Comparison of ENCODE assay signal across 8 cellular contexts in the genomic region with DNA sequence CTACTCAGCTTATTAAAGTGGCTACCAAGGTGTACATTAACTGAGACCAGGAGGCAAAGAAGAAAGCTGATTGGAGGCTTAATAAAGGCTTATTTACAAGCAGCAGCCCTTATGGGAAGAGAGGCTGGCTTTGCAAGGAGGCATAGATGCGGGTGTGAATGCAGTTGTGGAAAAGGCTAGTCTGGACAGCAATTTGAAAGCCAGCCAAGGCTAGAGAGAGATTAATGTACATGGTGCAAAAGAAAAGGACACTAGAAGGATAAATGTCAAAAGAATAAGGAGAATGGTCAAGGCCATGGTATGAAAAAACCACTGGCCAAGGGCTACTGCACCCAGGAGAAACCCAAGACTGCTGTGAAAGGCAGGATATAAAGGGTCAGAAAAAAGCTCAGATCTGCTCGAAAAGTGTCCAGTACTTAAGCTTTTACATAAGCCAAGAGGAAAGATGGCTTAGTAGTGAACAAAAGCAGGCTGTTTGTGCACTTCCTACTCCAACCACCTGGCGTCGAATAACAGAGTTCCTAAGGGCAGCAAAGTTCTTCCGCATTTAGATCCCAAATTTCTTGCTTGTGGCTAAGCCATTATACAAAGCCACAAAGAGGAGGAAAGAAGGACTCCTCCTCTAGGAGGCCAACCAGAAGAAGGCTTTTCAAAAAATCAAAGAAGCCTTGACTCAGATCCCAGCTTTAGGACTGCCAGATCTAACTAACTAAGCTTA. TPM values are rescaled to one million over a fixed set of nuclear protein-coding genes. Genes with fewer than 3 reads are reported as not detected.
DNase-seq lines count a peak whose midpoint lies in the region; ATAC-seq and TF ChIP-seq lines count a peak whose summit lies in the region.

No MANE protein-coding gene starts in this region.

- no peaks in the 10 kb centered on the region for H3K4me1 Mint-ChIP-seq in T-helper 17 cell

- H3K27me3 ChIP-seq in neural cell (ENCODE audit: insufficient read depth, low read depth, low read length): no peaks in the 10 kb centered on the region

- H3K27ac ChIP-seq in C4-2B (peak overlapping the region; percentile 84; the same call in 1 of the 2 replicates), coronary artery (peak overlapping the region; percentile 85 to 95), neural cell (ENCODE audit: low read length) (no peak overlapping the region)

- TF ChIP-seq RAD21 in neural cell (conservative IDR thresholded peaks at IDR 0.05): no peak

- ATAC-seq in T-helper 17 cell: no peak
- ATAC-seq in HG03039 (IDR thresholded peaks at IDR 0.05; ENCODE audit: unreplicated experiment): no peak
- no peak for ATAC-seq in GM19023 (IDR thresholded peaks at IDR 0.05; ENCODE audit: unreplicated experiment)
- no peak for ATAC-seq in HG03280 (IDR thresholded peaks at IDR 0.05; ENCODE audit: unreplicated experiment)

- H3K9ac ChIP-seq in neural cell (ENCODE audit: low read length): no peak overlapping the region

- no peaks in the 10 kb centered on the region for H3K9me3 ChIP-seq in neural cell (ENCODE audit: low read length)
- no peaks in the 10 kb centered on the region for H3K9me3 ChIP-seq in T-helper 17 cell (ENCODE audit: control insufficient read depth, low read length, poor library complexity, severe bottlenecking)

- no peaks in the 10 kb centered on the region for H3K9me2 ChIP-seq in neural cell (ENCODE audit: insufficient read depth, low read length)

- H3K4me2 ChIP-seq in neural cell (ENCODE audit: low read length): no peak overlapping the region

- H3K4me3 ChIP-seq in coronary artery (peak overlapping the region; percentile 85), neural cell (ENCODE audit: low read length) (peak overlapping the region; percentile 31)

- peaks cover 4% of the 10 kb centered on the region for H3K27me3 Mint-ChIP-seq in T-helper 17 cell

- DNase-seq in LoVo (ENCODE audit: low spot score): peak; percentile 37
- no peak for DNase-seq in coronary artery (ENCODE audit: low spot score)
- no peak for DNase-seq in T-helper 17 cell

- TF ChIP-seq CTCF in C4-2B (conservative IDR thresholded peaks at IDR 0.05) (peak; percentile 21), coronary artery (IDR thresholded peaks at IDR 0.05) (no peak), neural cell (IDR thresholded peaks at IDR 0.05; ENCODE audit: poor library complexity, severe bottlenecking) (no peak)

- H3K36me3 Mint-ChIP-seq in T-helper 17 cell (ENCODE audit: low read depth): peaks cover 3% of the 10 kb centered on the region

- H2AFZ ChIP-seq in neural cell (ENCODE audit: low read depth, low read length): no peak overlapping the region

- H3K36me3 ChIP-seq in neural cell (ENCODE audit: insufficient read depth, low read length): no peaks in the 10 kb centered on the region

- no peaks in the 10 kb centered on the region for H3K79me2 ChIP-seq in neural cell (replicated peaks; ENCODE audit: insufficient read depth, low read length)

- no peak overlapping the region for H3K4me3 Mint-ChIP-seq in T-helper 17 cell

- no peak overlapping the region for H3K27ac Mint-ChIP-seq in T-helper 17 cell

- no peaks in the 10 kb centered on the region for H4K20me1 ChIP-seq in neural cell (ENCODE audit: insufficient read depth)

- no peak for TF ChIP-seq EP300 in neural cell (conservative IDR thresholded peaks at IDR 0.05; ENCODE audit: poor library complexity, severe bottlenecking)

- H3F3A ChIP-seq in neural cell (ENCODE audit: insufficient read depth, low read length, poor library complexity, severe bottlenecking): no peaks in the 10 kb centered on the region

TF ChIP-seq in neural cell, 6 proteins besides CTCF, POLR2A, EP300 and RAD21:
- TF ChIP-seq SMC3 (conservative IDR thresholded peaks at IDR 0.05; ENCODE audit: poor library complexity) (no peak), TAF1 (IDR thresholded peaks at IDR 0.05; ENCODE audit: low read depth) (no peak), EZH2 (IDR thresholded peaks at IDR 0.05; ENCODE audit: borderline replicate concordance, insufficient read depth, low read length, poor library complexity, severe bottlenecking) (no peak), POLR2AphosphoS5 (IDR thresholded peaks at IDR 0.05) (no peak), MXI1 (conservative IDR thresholded peaks at IDR 0.05; ENCODE audit: poor library complexity, severe bottlenecking) (no peak)
- TF ChIP-seq, protein P1, sequence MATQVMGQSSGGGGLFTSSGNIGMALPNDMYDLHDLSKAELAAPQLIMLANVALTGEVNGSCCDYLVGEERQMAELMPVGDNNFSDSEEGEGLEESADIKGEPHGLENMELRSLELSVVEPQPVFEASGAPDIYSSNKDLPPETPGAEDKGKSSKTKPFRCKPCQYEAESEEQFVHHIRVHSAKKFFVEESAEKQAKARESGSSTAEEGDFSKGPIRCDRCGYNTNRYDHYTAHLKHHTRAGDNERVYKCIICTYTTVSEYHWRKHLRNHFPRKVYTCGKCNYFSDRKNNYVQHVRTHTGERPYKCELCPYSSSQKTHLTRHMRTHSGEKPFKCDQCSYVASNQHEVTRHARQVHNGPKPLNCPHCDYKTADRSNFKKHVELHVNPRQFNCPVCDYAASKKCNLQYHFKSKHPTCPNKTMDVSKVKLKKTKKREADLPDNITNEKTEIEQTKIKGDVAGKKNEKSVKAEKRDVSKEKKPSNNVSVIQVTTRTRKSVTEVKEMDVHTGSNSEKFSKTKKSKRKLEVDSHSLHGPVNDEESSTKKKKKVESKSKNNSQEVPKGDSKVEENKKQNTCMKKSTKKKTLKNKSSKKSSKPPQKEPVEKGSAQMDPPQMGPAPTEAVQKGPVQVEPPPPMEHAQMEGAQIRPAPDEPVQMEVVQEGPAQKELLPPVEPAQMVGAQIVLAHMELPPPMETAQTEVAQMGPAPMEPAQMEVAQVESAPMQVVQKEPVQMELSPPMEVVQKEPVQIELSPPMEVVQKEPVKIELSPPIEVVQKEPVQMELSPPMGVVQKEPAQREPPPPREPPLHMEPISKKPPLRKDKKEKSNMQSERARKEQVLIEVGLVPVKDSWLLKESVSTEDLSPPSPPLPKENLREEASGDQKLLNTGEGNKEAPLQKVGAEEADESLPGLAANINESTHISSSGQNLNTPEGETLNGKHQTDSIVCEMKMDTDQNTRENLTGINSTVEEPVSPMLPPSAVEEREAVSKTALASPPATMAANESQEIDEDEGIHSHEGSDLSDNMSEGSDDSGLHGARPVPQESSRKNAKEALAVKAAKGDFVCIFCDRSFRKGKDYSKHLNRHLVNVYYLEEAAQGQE (IDR thresholded peaks at IDR 0.05; ENCODE audit: borderline replicate concordance): no peak

RNA-seq across cellular contexts. Expression of a gene that starts 24.0 kb away (rescaled TPM):
- 14.9 and 20.9 TPM in 2 replicates for polyA plus RNA-seq in neural cell
- polyA minus RNA-seq in neural cell: 3.2 and 4.5 TPM in 2 replicates
- total RNA-seq in T-helper 17 cell: 1 to 10 TPM in 1 of 2 donors, under 1 TPM in 1; 0.78 to 2.0 TPM

RNA-seq across cellular contexts. Expression of a gene that starts 43.7 kb away (rescaled TPM):
- 6.5 and 8.2 TPM in 2 replicates for polyA plus RNA-seq in neural cell
- polyA minus RNA-seq in neural cell: 7.3 and 12.0 TPM in 2 replicates
- not detected for total RNA-seq in T-helper 17 cell

RNA-seq across cellular contexts. Expression of a gene that starts 54.5 kb away (rescaled TPM):
- polyA plus RNA-seq in neural cell: 3.4 and 3.7 TPM in 2 replicates
- 8.3 and 9.0 TPM in 2 replicates for polyA minus RNA-seq in neural cell
- not detected for total RNA-seq in T-helper 17 cell

RNA-seq across cellular contexts. Expression of a gene that starts 58.2 kb away (rescaled TPM):
- 0.28 and 0.52 TPM in 2 replicates for polyA plus RNA-seq in neural cell
- 0.23 and 2.2 TPM in 2 replicates for polyA minus RNA-seq in neural cell
- total RNA-seq in T-helper 17 cell: 1 to 10 TPM in 1 of 2 donors, not detected in 1; 1.3 TPM
